In genomic region chr11:44532809-44533208, GRCh38 we compare ENCODE assay signal across 21 cellular contexts. TPM values are rescaled to one million over a fixed set of nuclear protein-coding genes. Genes with fewer than 3 reads are reported as not detected.
DNase-seq lines count a peak whose midpoint lies in the region; ATAC-seq and TF ChIP-seq lines count a peak whose summit lies in the region.
"Had no signal": no experiment of that assay in that cellular context is flagged by ENCODE, and none has a peak within 500 bp of the region (broad histone marks: within the 10 kb centered on the region; RNA-seq: fewer than 3 reads in every experiment).

No MANE protein-coding gene starts in this region.

- H2AFZ ChIP-seq in Karpas-422 (ENCODE audit: low read length), result no peak overlapping the region
- H2AFZ ChIP-seq in PC-3 (ENCODE audit: low read length), result no peak overlapping the region

- no peak for TF ChIP-seq CTCF in Peyer's patch (IDR thresholded peaks at IDR 0.05)
- TF ChIP-seq CTCF in PC-3 (conservative IDR thresholded peaks at IDR 0.05; ENCODE audit: low read depth, low read length), result no peak

- no peak overlapping the region for H3K27ac ChIP-seq in Karpas-422 (ENCODE audit: low read length)
- no peak overlapping the region for H3K27ac ChIP-seq in Peyer's patch
- H3K27ac ChIP-seq in PC-3 (ENCODE audit: low read length), result no peak overlapping the region

- ATAC-seq in GM19438 (IDR thresholded peaks at IDR 0.05; ENCODE audit: low read depth, unreplicated experiment), result peak; percentile 60
- ATAC-seq in HG02623 (IDR thresholded peaks at IDR 0.05; ENCODE audit: unreplicated experiment), result peak; percentile 55
- no peak for ATAC-seq in T-cell (replicated peaks in 1 of 4)
- no peak for ATAC-seq in PC-3
- ATAC-seq: CD8-positive, alpha-beta T cell; Panc1; SK-N-SH treated with all-trans-retinoic acid at 6 μM for 48 hours had no signal

- H3K4me3 ChIP-seq in Karpas-422 (ENCODE audit: low read length) (no peak overlapping the region), Peyer's patch (no peak overlapping the region), PC-3 (ENCODE audit: low read length) (no peak overlapping the region)

- H3K36me3 Mint-ChIP-seq in T-cell, result no peaks in the 10 kb centered on the region
- H3K36me3 Mint-ChIP-seq: CD8-positive, alpha-beta T cell had no signal

- H3K27me3 Mint-ChIP-seq in T-cell, result peaks cover 0 to 3% of the 10 kb centered on the region in 2 donors

- H3K4me3 Mint-ChIP-seq in T-cell, result no peak overlapping the region
- H3K4me3 Mint-ChIP-seq: CD8-positive, alpha-beta T cell; T-helper 1 cell treated with Interleukin-12 subunit alpha and Interleukin-12 subunit beta and Interleukin-4 antibody, amounts not matched to agents 30 μg/mL and 1 μg/mL, for 36 hours had no signal

- CTCF ChIA-PET in T-cell (lab: Charles Lee) (interaction anchor here in 1 of 2 donors (1.1 kb wide), 1 partner anchor 599 kb away, joined by 3 read pairs; no protein-coding TSS in a partner anchor), PC-3 (lab: Charles Lee) (no interaction called here)

- TF ChIP-seq POLR2A in Peyer's patch (IDR thresholded peaks at IDR 0.05), result no peak

- no peaks in the 10 kb centered on the region for H3K9me3 Mint-ChIP-seq in T-cell
- H3K9me3 Mint-ChIP-seq: CD8-positive, alpha-beta T cell; T-helper 1 cell treated with Interleukin-12 subunit alpha and Interleukin-12 subunit beta and Interleukin-4 antibody, amounts not matched to agents 30 μg/mL and 1 μg/mL, for 36 hours had no signal

- H3K79me2 ChIP-seq in Karpas-422 (ENCODE audit: low read length) (no peaks in the 10 kb centered on the region), PC-3 (ENCODE audit: low read length) (no peaks in the 10 kb centered on the region)

- H3K4me1 ChIP-seq in Karpas-422 (ENCODE audit: low read length) (peaks cover 6% of the 10 kb centered on the region), Peyer's patch (peaks cover 0 to 5% (median 0%) of the 10 kb centered on the region in 4 donors), PC-3 (ENCODE audit: insufficient read depth, low read length) (no peaks in the 10 kb centered on the region)
- H3K4me1 ChIP-seq: BE2C had no signal

- POLR2A ChIA-PET in T-cell (lab: Charles Lee) (no interaction called here), PC-3 (lab: Charles Lee; ENCODE audit: unreplicated experiment) (no interaction called here)

- H3K9me2 ChIP-seq in Karpas-422 (replicated peaks; ENCODE audit: insufficient read depth, low read length) (no peaks in the 10 kb centered on the region), PC-3 (replicated peaks; ENCODE audit: low read length) (no peaks in the 10 kb centered on the region)

- no peak overlapping the region for H3K27ac Mint-ChIP-seq in T-cell
- H3K27ac Mint-ChIP-seq: CD8-positive, alpha-beta T cell had no signal

- intact Hi-C loops in PC-3 (cut with micrococcal nuclease), result no loop called here

- H3K27me3 ChIP-seq in Karpas-422 (ENCODE audit: low read length) (no peaks in the 10 kb centered on the region), Peyer's patch (no peaks in the 10 kb centered on the region), PC-3 (ENCODE audit: low read length) (peaks cover 3% of the 10 kb centered on the region; the same call in 1 of the 2 replicates)
- H3K27me3 ChIP-seq: BE2C had no signal

- no peaks in the 10 kb centered on the region for H3F3A ChIP-seq in PC-3 (ENCODE audit: low read length, unreplicated experiment)

- no TSS peak for BruUV-seq in PC-3 (replicated peaks; lab: Mats Ljungman, UMichigan)

- H3K4me1 Mint-ChIP-seq in T-cell, result peaks cover 11 to 19% (median 11%) of the 10 kb centered on the region in 3 donors

- no peaks in the 10 kb centered on the region for H3K36me3 ChIP-seq in Karpas-422 (ENCODE audit: insufficient read depth, low read length)
- no peaks in the 10 kb centered on the region for H3K36me3 ChIP-seq in Peyer's patch
- no peaks in the 10 kb centered on the region for H3K36me3 ChIP-seq in PC-3 (ENCODE audit: low read depth, low read length)
- H3K36me3 ChIP-seq: BE2C had no signal

- H4K20me1 ChIP-seq in Karpas-422 (ENCODE audit: insufficient read depth, low read depth, low read length), result no peaks in the 10 kb centered on the region
- H4K20me1 ChIP-seq in PC-3 (ENCODE audit: low read length), result no peaks in the 10 kb centered on the region

- H3K9ac ChIP-seq in Karpas-422 (ENCODE audit: low read length) (no peak overlapping the region), PC-3 (ENCODE audit: low read length) (no peak overlapping the region)

- DNase-seq in Karpas-422 (peak; percentile 43), NCI-H1436 (lab: John Stamatoyannopoulos, UW) (no peak), Peyer's patch (no peak), T-cell (no peak), PC-3 (no peak)
- DNase-seq: BE2C; CD8-positive, alpha-beta T cell; DND-41; GF-D8; GOT3; KBM-7; NCI-H1092 treated with DMSO at 0.1 percent for 48 hours; NCI-H187 treated with DMSO at 0.1 percent for 48 hours; NCI-H446 treated with DMSO at 0.1 percent for 48 hours; NCI-H748 treated with DMSO at 0.1 percent for 48 hours; SHP77 had no signal

- no peak overlapping the region for H3K4me2 ChIP-seq in Karpas-422 (ENCODE audit: low read depth, low read length, poor library complexity, severe bottlenecking)
- H3K4me2 ChIP-seq in PC-3 (ENCODE audit: low read length), result no peak overlapping the region

- no peaks in the 10 kb centered on the region for H3K9me3 ChIP-seq in Karpas-422 (ENCODE audit: low read length)
- H3K9me3 ChIP-seq in Peyer's patch, result no peaks in the 10 kb centered on the region
- no peaks in the 10 kb centered on the region for H3K9me3 ChIP-seq in PC-3 (ENCODE audit: low read length)
- H3K9me3 ChIP-seq: BE2C had no signal

RNA-seq across cellular contexts. Expression of gene CD82, which starts 32.7 kb away (rescaled TPM):
- 22.2 and 39.5 TPM in 2 replicates for total RNA-seq in Karpas-422 (2014; rRNA removed; shearing (Covaris generic); ENCODE audit: low replicate concordance)
- total RNA-seq in Peyer's patch (100 to 1,000 TPM in 1 of 4 donors, 10 to 100 TPM in 3; 40.4 to 140 (median 78.4) TPM), T-cell (10 to 100 TPM; 53.4 to 99.6 (median 69.0) TPM), PC-3 (2014; rRNA removed) (4.3 and 5.0 TPM in 2 replicates)

Comparison
In these comparisons a context has a peak if more than half of its experiments do, and no peak if none do; other contexts are left out.
1. ATAC-seq: peak in GM19438 (single experiment) and HG02623 (single experiment); none in T-cell (0 of 4) and PC-3 (single experiment).